Comparison of ENCODE assay signal across 13 cellular contexts in the genomic region with DNA sequence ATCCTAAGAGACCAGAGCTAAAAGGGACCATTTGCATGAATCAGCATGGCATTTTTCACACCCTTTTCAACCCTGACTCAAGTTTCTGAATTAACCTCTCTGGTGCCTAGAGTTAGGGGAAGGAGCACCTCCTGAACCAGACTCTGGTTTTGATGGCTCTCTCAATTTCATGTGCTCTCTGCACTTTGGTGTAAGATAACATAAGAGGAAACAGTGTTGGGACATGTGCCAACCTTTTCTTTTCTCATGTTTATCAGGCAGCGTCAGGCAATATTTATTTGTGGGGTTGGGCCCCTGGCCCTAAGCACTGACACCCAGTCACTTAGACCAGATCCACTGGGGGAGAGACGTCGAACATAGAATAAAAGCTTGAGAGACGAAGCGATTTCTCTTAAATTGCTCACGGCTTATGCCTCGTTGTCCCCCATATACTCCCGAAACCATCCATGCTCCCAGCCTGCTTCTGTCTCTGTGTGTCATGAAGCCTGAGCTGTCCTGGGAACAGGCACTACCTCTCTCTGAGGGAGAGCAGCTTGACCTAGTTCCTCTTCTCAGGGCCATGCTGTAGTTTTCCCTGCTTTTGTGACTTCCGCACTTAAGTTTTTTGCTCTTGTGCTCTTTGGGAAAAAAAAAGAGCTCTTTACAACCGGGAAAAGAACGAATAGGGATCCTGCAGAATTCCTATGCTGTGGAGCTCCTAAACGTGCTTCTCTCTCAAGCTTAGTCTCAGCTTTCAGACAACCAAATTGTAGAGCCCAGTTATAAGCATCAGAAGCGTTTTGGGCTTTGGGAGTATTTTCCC.
A peak's percentile ranks its signal among the peaks of the same experiment; 100 is the strongest.
DNase-seq lines count a peak whose midpoint lies in the region; ATAC-seq, FAIRE-seq and TF ChIP-seq lines count a peak whose summit lies in the region.
"Had no signal": no experiment of that assay in that cellular context is flagged by ENCODE, and none has a peak within 500 bp of the region (broad histone marks: within the 10 kb centered on the region; RNA-seq: fewer than 3 reads in every experiment).

No MANE protein-coding gene starts in this region.

- H4K8ac ChIP-seq in mesenchymal stem cell (ENCODE audit: low read length): no peak overlapping the region

- H3K4me3 ChIP-seq in astrocyte (ENCODE audit: insufficient read depth, low read depth, low read length) (no peak overlapping the region), mesenchymal stem cell (ENCODE audit: insufficient read depth in 1 of 2, low read depth in 1 of 2, low read length in 2 of 2) (peak overlapping the region in 1 of 2 experiments; percentile 53)
- H3K4me3 ChIP-seq: BLaER1, pancreas had no signal

- peak overlapping the region; percentile 73 for H2AK5ac ChIP-seq in mesenchymal stem cell (ENCODE audit: low read length, severe bottlenecking)

- H3K9me3 Mint-ChIP-seq in astrocyte (ENCODE audit: unreplicated experiment): no peaks in the 10 kb centered on the region
- H3K9me3 Mint-ChIP-seq in activated T-helper 2 cell treated with anti-CD3 and anti-CD28 coated beads, Interferon-gamma antibody, Interleukin-2, Interleukin-4, amounts not matched to agents 10 μg/mL and 5 μg/mL and 100 μg/mL, durations not matched to agents 14 hours and 24 hours and 36 hours: no peaks in the 10 kb centered on the region

- FAIRE-seq in GM19239 (lab: Jason Lieb, UNC) (peak; percentile 11), astrocyte (lab: Jason Lieb, UNC) (no peak)
- FAIRE-seq: G401.6, pancreas had no signal

- H3K79me1 ChIP-seq in mesenchymal stem cell (replicated peaks; ENCODE audit: low read length, poor library complexity, severe bottlenecking): no peaks in the 10 kb centered on the region

- H3K27me3 Mint-ChIP-seq in astrocyte (ENCODE audit: low read depth, unreplicated experiment): no peaks in the 10 kb centered on the region
- H3K27me3 Mint-ChIP-seq in activated T-helper 2 cell treated with anti-CD3 and anti-CD28 coated beads, Interferon-gamma antibody, Interleukin-2, Interleukin-4, amounts not matched to agents 10 μg/mL and 5 μg/mL and 100 μg/mL, durations not matched to agents 14 hours and 24 hours and 36 hours (ENCODE audit: low read depth): no peaks in the 10 kb centered on the region

- no peak overlapping the region for H2AFZ ChIP-seq in astrocyte (ENCODE audit: low read depth, low read length)
- no peak overlapping the region for H2AFZ ChIP-seq in mesenchymal stem cell (ENCODE audit: low read depth, low read length)

- intact Hi-C loops in activated T-helper 2 cell treated with anti-CD3 and anti-CD28 coated beads, Interferon-gamma antibody, Interleukin-2, Interleukin-4, amounts not matched to agents 10 μg/mL and 5 μg/mL and 100 μg/mL, durations not matched to agents 14 hours and 24 hours and 36 hours (cut with micrococcal nuclease): no loop called here

- H3K4ac ChIP-seq in mesenchymal stem cell (ENCODE audit: low read depth in 1 of 2, low read length in 2 of 2): peak overlapping the region in 1 of 2 experiments; percentile 33

- no peaks in the 10 kb centered on the region for H3K79me2 ChIP-seq in astrocyte (ENCODE audit: insufficient read depth, low read length)

- WGBS in mesenchymal stem cell: 82% methylated on average over 13 of the region's 13 CpGs

- H3K14ac ChIP-seq in mesenchymal stem cell (ENCODE audit: low read length in 2 of 2): peak overlapping the region in 1 of 2 experiments; percentile 84

- H3K4me3 Mint-ChIP-seq in astrocyte (ENCODE audit: unreplicated experiment): no peak overlapping the region
- H3K4me3 Mint-ChIP-seq in activated T-helper 2 cell treated with anti-CD3 and anti-CD28 coated beads, Interferon-gamma antibody, Interleukin-2, Interleukin-4, amounts not matched to agents 10 μg/mL and 5 μg/mL and 100 μg/mL, durations not matched to agents 14 hours and 24 hours and 36 hours (ENCODE audit: low read depth): no peak overlapping the region

- H3K36me3 Mint-ChIP-seq in astrocyte (ENCODE audit: low read depth, unreplicated experiment): no peaks in the 10 kb centered on the region
- H3K36me3 Mint-ChIP-seq in activated T-helper 2 cell treated with anti-CD3 and anti-CD28 coated beads, Interferon-gamma antibody, Interleukin-2, Interleukin-4, amounts not matched to agents 10 μg/mL and 5 μg/mL and 100 μg/mL, durations not matched to agents 14 hours and 24 hours and 36 hours (ENCODE audit: low read depth): peaks cover 17% of the 10 kb centered on the region

- H4K91ac ChIP-seq in mesenchymal stem cell (ENCODE audit: low read length): no peak overlapping the region

- H3K27ac Mint-ChIP-seq in astrocyte (ENCODE audit: unreplicated experiment): no peak overlapping the region
- no peak overlapping the region for H3K27ac Mint-ChIP-seq in activated T-helper 2 cell treated with anti-CD3 and anti-CD28 coated beads, Interferon-gamma antibody, Interleukin-2, Interleukin-4, amounts not matched to agents 10 μg/mL and 5 μg/mL and 100 μg/mL, durations not matched to agents 14 hours and 24 hours and 36 hours

- ATAC-seq in activated CD4-positive, CD25-positive, alpha-beta regulatory T cell treated with anti-CD3 and anti-CD28 coated beads, Interleukin-2, amount 50 U/mL, for 24 hours: no peak
- ATAC-seq in HG03439 (IDR thresholded peaks at IDR 0.05; ENCODE audit: unreplicated experiment) (no peak), HG03571 (IDR thresholded peaks at IDR 0.05; ENCODE audit: unreplicated experiment) (no peak)

- H4K20me1 ChIP-seq in astrocyte (ENCODE audit: insufficient read depth, low read length): no peaks in the 10 kb centered on the region
- H4K20me1 ChIP-seq: BLaER1 had no signal

- H2BK5ac ChIP-seq in mesenchymal stem cell (ENCODE audit: low read depth, low read length, poor library complexity, severe bottlenecking): no peak overlapping the region

- H3K27ac ChIP-seq in astrocyte (ENCODE audit: low read depth, low read length) (no peak overlapping the region), mesenchymal stem cell (ENCODE audit: low read length, poor library complexity, severe bottlenecking) (no peak overlapping the region)
- H3K27ac ChIP-seq: BLaER1, pancreas had no signal

- no peak overlapping the region for H2BK15ac ChIP-seq in mesenchymal stem cell (ENCODE audit: low read depth, poor library complexity, severe bottlenecking)

- H2BK120ac ChIP-seq in mesenchymal stem cell (ENCODE audit: low read depth, low read length): no peak overlapping the region

- H3K36me3 ChIP-seq in astrocyte (ENCODE audit: insufficient read depth, low read length) (no peaks in the 10 kb centered on the region), mesenchymal stem cell (ENCODE audit: control insufficient read depth in 1 of 2, insufficient read depth in 2 of 2, low read depth in 1 of 2, low read length in 2 of 2) (no peaks in the 10 kb centered on the region)
- H3K36me3 ChIP-seq: pancreas had no signal

- no peak overlapping the region for H3K23ac ChIP-seq in mesenchymal stem cell (ENCODE audit: low read length in 2 of 2)

- peaks cover 29% of the 10 kb centered on the region for H3K4me1 Mint-ChIP-seq in astrocyte (ENCODE audit: low read depth, unreplicated experiment)
- peaks cover 26% of the 10 kb centered on the region for H3K4me1 Mint-ChIP-seq in activated T-helper 2 cell treated with anti-CD3 and anti-CD28 coated beads, Interferon-gamma antibody, Interleukin-2, Interleukin-4, amounts not matched to agents 10 μg/mL and 5 μg/mL and 100 μg/mL, durations not matched to agents 14 hours and 24 hours and 36 hours (ENCODE audit: low read depth)

- H3K9me3 ChIP-seq in astrocyte (ENCODE audit: insufficient read depth, low read depth, low read length) (no peaks in the 10 kb centered on the region), mesenchymal stem cell (ENCODE audit: control insufficient read depth, low read length) (no peaks in the 10 kb centered on the region)
- H3K9me3 ChIP-seq: BLaER1, pancreas had no signal

- H3K9ac ChIP-seq in astrocyte (ENCODE audit: low read length) (peak overlapping the region; percentile 7), mesenchymal stem cell (ENCODE audit: low read length) (peak overlapping the region; percentile 74)
- H3K9ac ChIP-seq: BLaER1 had no signal

- H3K18ac ChIP-seq in mesenchymal stem cell (ENCODE audit: low read depth in 1 of 2, low read length in 2 of 2): peak overlapping the region; percentile 33 to 46

- no peak overlapping the region for H3K4me2 ChIP-seq in astrocyte (ENCODE audit: low read length)
- no peak overlapping the region for H3K4me2 ChIP-seq in mesenchymal stem cell (ENCODE audit: low read length, poor library complexity, severe bottlenecking)
- H3K4me2 ChIP-seq: BLaER1 had no signal

- peak; percentile 20 for DNase-seq in COLO668 (lab: John Stamatoyannopoulos, UW; ENCODE audit: unreplicated experiment)
- DNase-seq in GM19239 (ENCODE audit: insufficient read length, low spot score): no peak
- no peak for DNase-seq in astrocyte (ENCODE audit: low read depth)
- DNase-seq in mesenchymal stem cell: no peak
- DNase-seq in activated T-helper 2 cell treated with anti-CD3 and anti-CD28 coated beads, Interferon-gamma antibody, Interleukin-2, Interleukin-4, amounts not matched to agents 10 μg/mL and 5 μg/mL and 100 μg/mL, durations not matched to agents 14 hours and 24 hours and 36 hours (ENCODE audit: low spot score): no peak
- DNase-seq: NCI-H510A; pancreas; stimulated activated CD4-positive, alpha-beta T cell treated with anti-CD3 and anti-CD28 coated beads, Interleukin-4, amount 100 ng/mL, for 24 hours had no signal

- H3K27me3 ChIP-seq in astrocyte (ENCODE audit: insufficient read depth, low read length) (no peaks in the 10 kb centered on the region), mesenchymal stem cell (ENCODE audit: control insufficient read depth in 1 of 2, insufficient read depth in 1 of 2, low read length in 2 of 2) (no peaks in the 10 kb centered on the region)
- H3K27me3 ChIP-seq: BLaER1, pancreas had no signal

- TF ChIP-seq CTCF in astrocyte (IDR thresholded peaks at IDR 0.05; ENCODE audit: insufficient read depth, low read depth, low read length): no peak

- peak overlapping the region in 1 of 2 experiments; percentile 84 for H2BK12ac ChIP-seq in mesenchymal stem cell (ENCODE audit: low read length in 2 of 2)

- H3K4me1 ChIP-seq in astrocyte (ENCODE audit: insufficient read depth, low read length) (peaks cover 20% of the 10 kb centered on the region), mesenchymal stem cell (ENCODE audit: control insufficient read depth, insufficient read depth, low read depth, low read length) (no peaks in the 10 kb centered on the region)
- H3K4me1 ChIP-seq: pancreas had no signal
